9 cellular contexts compared by ENCODE assay signal in the genomic region with DNA sequence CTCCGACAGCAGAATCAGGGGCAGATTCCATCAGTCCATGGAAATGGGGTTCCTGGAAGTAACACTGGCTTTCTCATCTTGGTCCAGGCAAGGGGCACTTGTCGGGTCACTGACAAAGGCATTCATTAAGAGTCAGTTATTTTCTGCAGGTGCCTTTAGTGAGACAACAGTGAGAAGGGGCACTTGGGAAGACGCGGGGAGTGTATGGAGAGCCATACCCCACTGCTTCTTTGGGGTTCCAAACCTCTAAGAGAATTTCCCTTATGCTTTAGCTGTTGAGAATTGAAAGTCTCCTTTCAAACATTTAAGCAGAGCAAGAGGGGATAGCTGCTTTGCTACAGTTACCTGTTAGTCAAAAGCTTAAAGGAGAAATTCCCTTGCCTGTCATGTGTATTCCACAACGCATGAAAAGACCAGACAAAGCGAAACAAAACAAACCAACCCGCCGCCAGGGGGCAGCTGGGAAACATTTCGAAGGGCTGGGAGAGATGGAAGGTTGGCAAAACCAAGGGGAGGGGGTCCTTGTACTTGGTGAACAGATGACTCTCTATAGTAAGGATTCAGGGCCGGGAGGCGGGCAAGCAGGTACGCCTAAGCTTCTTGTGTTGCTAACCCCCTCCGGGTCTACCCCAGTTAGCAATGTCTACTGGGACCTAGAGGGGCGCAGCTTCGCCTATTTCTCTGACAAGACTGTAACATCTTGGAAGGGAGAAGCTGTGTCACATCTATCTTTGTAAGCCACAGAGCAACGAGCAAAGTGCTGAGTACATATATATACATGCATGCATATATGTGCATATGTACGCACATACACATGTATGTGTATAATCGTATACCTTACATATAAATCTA.
DNase-seq lines count a peak whose midpoint lies in the region; ATAC-seq, FAIRE-seq and TF ChIP-seq lines count a peak whose summit lies in the region.
"Had no signal": no experiment of that assay in that cellular context is flagged by ENCODE, and none has a peak within 500 bp of the region (broad histone marks: within the 10 kb centered on the region; RNA-seq: fewer than 3 reads in every experiment).

No MANE protein-coding gene starts in this region.

- no peak overlapping the region for H3K4me3 ChIP-seq in pancreas
- H3K4me3 ChIP-seq: skin epidermis had no signal

- WGBS in pancreas, 2 donors, result 63 to 69% methylated on average over 18 of the region's 18 CpGs

- no peak for FAIRE-seq in pancreas (lab: Jason Lieb, UNC)

- no peaks in the 10 kb centered on the region for H3K36me3 ChIP-seq in pancreas

- DNase-seq in activated T-cell treated with anti-CD3 and anti-CD28 coated beads for 24 hours (ENCODE audit: low read depth) (peak; percentile 1), NCI-H774 (lab: John Stamatoyannopoulos, UW) (peak; percentile 9), erythroblast (lab: John Stamatoyannopoulos, UW) (peak; percentile 26 to 50), pancreas (peak in 5 of 6 donors; percentile 6 to 73 (median 46)), NOMO-1 treated with DMSO at 0.1 percent for 48 hours (lab: John Stamatoyannopoulos, UW; ENCODE audit: unreplicated experiment) (no peak), T-helper 9 cell (no peak)
- DNase-seq in activated T-cell treated with anti-CD3 and anti-CD28 coated beads, Interleukin-2, amount 50 U/mL, for 4 hours, result no peak

- no peak overlapping the region for H3K27ac ChIP-seq in pancreas
- H3K27ac ChIP-seq: skin epidermis had no signal

- TF ChIP-seq CTCF in pancreas (IDR thresholded peaks at IDR 0.05), result peak in 3 of 4 donors; percentile 14 to 25 (median 21)

- ATAC-seq in activated T-cell treated with anti-CD3 and anti-CD28 coated beads, Interleukin-2, amount 50 U/mL, for 4 hours, result no peak
- ATAC-seq in pancreas (peak; percentile 37 to 72 (median 68)), GM18502 (IDR thresholded peaks at IDR 0.05; ENCODE audit: poor library complexity, unreplicated experiment) (no peak)

- H3K9me3 Mint-ChIP-seq in activated T-cell treated with anti-CD3 and anti-CD28 coated beads, Interleukin-2, amount 50 U/mL, for 4 hours, result no peaks in the 10 kb centered on the region

- H3K4me3 Mint-ChIP-seq in activated T-cell treated with anti-CD3 and anti-CD28 coated beads, Interleukin-2, amount 50 U/mL, for 4 hours, result no peak overlapping the region

- intact Hi-C loops in pancreas (cut with DNase I), result no loop called here

- no peaks in the 10 kb centered on the region for H3K9me3 ChIP-seq in pancreas

- no peaks in the 10 kb centered on the region for H3K36me3 Mint-ChIP-seq in activated T-cell treated with anti-CD3 and anti-CD28 coated beads, Interleukin-2, amount 50 U/mL, for 4 hours (ENCODE audit: insufficient read depth)

- no peaks in the 10 kb centered on the region for H3K27me3 ChIP-seq in pancreas

- TF ChIP-seq POLR2A in erythroblast (IDR thresholded peaks at IDR 0.05; ENCODE audit: low read length), result no peak

- H3K27me3 Mint-ChIP-seq in activated T-cell treated with anti-CD3 and anti-CD28 coated beads, Interleukin-2, amount 50 U/mL, for 4 hours (ENCODE audit: low read depth), result no peaks in the 10 kb centered on the region

- no peaks in the 10 kb centered on the region for H3K4me1 Mint-ChIP-seq in activated T-cell treated with anti-CD3 and anti-CD28 coated beads, Interleukin-2, amount 50 U/mL, for 4 hours (ENCODE audit: low read depth)

- peaks cover 0 to 8% (median 4%) of the 10 kb centered on the region in 3 donors for H3K4me1 ChIP-seq in pancreas

Comparison
In these comparisons a context has a peak if more than half of its experiments do, and no peak if none do; other contexts are left out.
1. DNase-seq: peak in activated T-cell treated with anti-CD3 and anti-CD28 coated beads for 24 hours (single experiment), NCI-H774 (single experiment), erythroblast (2 of 2) and pancreas (5 of 6); none in activated T-cell treated with anti-CD3 and anti-CD28 coated beads, Interleukin-2, amount 50 U/mL, for 4 hours (single experiment), NOMO-1 treated with DMSO at 0.1 percent for 48 hours (single experiment) and T-helper 9 cell (single experiment).
2. ATAC-seq: peak in pancreas (4 of 4); none in activated T-cell treated with anti-CD3 and anti-CD28 coated beads, Interleukin-2, amount 50 U/mL, for 4 hours (0 of 2) and GM18502 (single experiment).